ENCODE assay signal across 22 cellular contexts in genomic region chr2:204150695-204151240, GRCh38.
DNase-seq lines count a peak whose midpoint lies in the region; ATAC-seq and TF ChIP-seq lines count a peak whose summit lies in the region.
"Had no signal": no experiment of that assay in that cellular context is flagged by ENCODE, and none has a peak within 500 bp of the region (broad histone marks: within the 10 kb centered on the region; RNA-seq: fewer than 3 reads in every experiment).

No MANE protein-coding gene starts in this region.

- H3K27me3 ChIP-seq in mesendoderm (ENCODE audit: insufficient read depth, low read length, poor library complexity) = no peaks in the 10 kb centered on the region
- no peaks in the 10 kb centered on the region for H3K27me3 ChIP-seq in CD8-positive, alpha-beta T cell (ENCODE audit: insufficient read depth, low read length)

- H3K27ac Mint-ChIP-seq in brain (peak overlapping the region in 4 of 5 experiments; percentile 3 to 88 (median 56)), MCF 10A (ENCODE audit: low read depth, unreplicated experiment) (no peak overlapping the region)
- no peak overlapping the region for H3K27ac Mint-ChIP-seq in CD8-positive, alpha-beta T cell

- H4K8ac ChIP-seq in mesendoderm (ENCODE audit: low read depth, low read length) = no peak overlapping the region

- no peak overlapping the region for H2AK5ac ChIP-seq in mesendoderm (ENCODE audit: low read length)

- intact Hi-C loops in MCF 10A (cut with micrococcal nuclease) = no loop called here
- intact Hi-C loops in CD8-positive, alpha-beta T cell (cut with DNase I, micrococcal nuclease) = no loop called here

- H3K79me2 ChIP-seq in mesendoderm (ENCODE audit: control insufficient read depth, insufficient read depth, low read length) = no peaks in the 10 kb centered on the region

- no peak overlapping the region for H4K5ac ChIP-seq in mesendoderm (ENCODE audit: low read length)

- H3K4me1 ChIP-seq in mesendoderm (ENCODE audit: control insufficient read depth, low read depth, low read length) = no peaks in the 10 kb centered on the region
- H3K4me1 ChIP-seq in CD8-positive, alpha-beta T cell (ENCODE audit: insufficient read depth, low read length) = no peaks in the 10 kb centered on the region

- H3K56ac ChIP-seq in mesendoderm (ENCODE audit: low read length) = peak overlapping the region; percentile 29

- no peaks in the 10 kb centered on the region for H3K36me3 Mint-ChIP-seq in brain
- no peaks in the 10 kb centered on the region for H3K36me3 Mint-ChIP-seq in MCF 10A (ENCODE audit: insufficient read depth, unreplicated experiment)
- H3K36me3 Mint-ChIP-seq in CD8-positive, alpha-beta T cell = no peaks in the 10 kb centered on the region

- H3K9me3 ChIP-seq in CD8-positive, alpha-beta T cell (ENCODE audit: low read length) = no peaks in the 10 kb centered on the region

- no peak overlapping the region for H3K23ac ChIP-seq in mesendoderm (ENCODE audit: low read length)

- H3K4me1 Mint-ChIP-seq in brain = peaks cover 43% of the 10 kb centered on the region
- H3K4me1 Mint-ChIP-seq in MCF 10A (ENCODE audit: insufficient read depth, unreplicated experiment) = peaks cover 4% of the 10 kb centered on the region
- H3K4me1 Mint-ChIP-seq in CD8-positive, alpha-beta T cell (ENCODE audit: low read depth) = peaks cover 3% of the 10 kb centered on the region

- POLR2A ChIA-PET in MCF 10A (lab: Yijun Ruan, JAX) = no interaction called here
- POLR2A ChIA-PET in CD8-positive, alpha-beta T cell (lab: Charles Lee) = no interaction called here

- no peak for ATAC-seq in CD8-positive, alpha-beta T cell
- ATAC-seq: HCT116, HepG2 had no signal

- no peak overlapping the region for H3K27ac ChIP-seq in mesendoderm (ENCODE audit: low read depth, low read length)
- H3K27ac ChIP-seq in CD8-positive, alpha-beta T cell (ENCODE audit: low read depth, low read length) = no peak overlapping the region
- H3K27ac ChIP-seq: 22Rv1, C4-2B, SK-N-MC had no signal

- BruUV-seq in MCF 10A (replicated peaks; lab: Mats Ljungman, UMichigan) = no TSS peak

- no peaks in the 10 kb centered on the region for H3K36me3 ChIP-seq in mesendoderm (ENCODE audit: control insufficient read depth, insufficient read depth, low read length)
- H3K36me3 ChIP-seq in CD8-positive, alpha-beta T cell (ENCODE audit: insufficient read depth, low read length) = no peaks in the 10 kb centered on the region

- no peak overlapping the region for H3K4ac ChIP-seq in mesendoderm (ENCODE audit: low read depth, low read length)

- H3K9ac ChIP-seq in mesendoderm (ENCODE audit: low read length) = no peak overlapping the region

- H2BK15ac ChIP-seq in mesendoderm (replicated peaks; ENCODE audit: low read depth) = no peak overlapping the region

- CTCF ChIA-PET in MCF 10A (lab: Yijun Ruan, JAX) = no interaction called here
- CTCF ChIA-PET in CD8-positive, alpha-beta T cell (lab: Charles Lee) = interaction anchor here (0.9 kb wide), 1 partner anchor 10 kb away, joined by 5 read pairs; no protein-coding TSS in a partner anchor

- H3K4me3 Mint-ChIP-seq in brain = no peak overlapping the region
- H3K4me3 Mint-ChIP-seq in MCF 10A (ENCODE audit: unreplicated experiment) = no peak overlapping the region
- no peak overlapping the region for H3K4me3 Mint-ChIP-seq in CD8-positive, alpha-beta T cell

- no peak overlapping the region for H2BK120ac ChIP-seq in mesendoderm (ENCODE audit: low read depth, low read length)

- H3K79me1 ChIP-seq in mesendoderm (ENCODE audit: low read length) = no peaks in the 10 kb centered on the region

- H3K9me3 Mint-ChIP-seq in brain (peaks cover 0 to 10% (median 3%) of the 10 kb centered on the region in 5 experiments), MCF 10A (ENCODE audit: unreplicated experiment) (no peaks in the 10 kb centered on the region)
- no peaks in the 10 kb centered on the region for H3K9me3 Mint-ChIP-seq in CD8-positive, alpha-beta T cell

- no peak overlapping the region for H3K4me3 ChIP-seq in mesendoderm (ENCODE audit: low read length)
- no peak overlapping the region for H3K4me3 ChIP-seq in CD8-positive, alpha-beta T cell (ENCODE audit: low read depth, low read length)
- H3K4me3 ChIP-seq: SK-N-MC had no signal

- no CpG with 5 or more reads among the region's 10 CpGs for whole genome bisulfite sequencing in mesendoderm (ENCODE audit: extremely low coverage, insufficient coverage, low lambda C conversion rate)

- H2BK5ac ChIP-seq in mesendoderm (ENCODE audit: low read length) = no peak overlapping the region

- TF ChIP-seq CTCF in brain (conservative IDR thresholded peaks at IDR 0.05) = no peak
- TF ChIP-seq CTCF in MCF 10A (IDR thresholded peaks at IDR 0.05; ENCODE audit: unreplicated experiment) = no peak
- no peak for TF ChIP-seq CTCF in CD8-positive, alpha-beta T cell (IDR thresholded peaks at IDR 0.05)

- H3K27me3 Mint-ChIP-seq in brain (peaks cover 13% of the 10 kb centered on the region), MCF 10A (ENCODE audit: insufficient read depth, unreplicated experiment) (peaks cover 30% of the 10 kb centered on the region)
- H3K27me3 Mint-ChIP-seq in CD8-positive, alpha-beta T cell (ENCODE audit: low read depth) = peaks cover 15% of the 10 kb centered on the region

- H3K18ac ChIP-seq in mesendoderm (ENCODE audit: low read length) = no peak overlapping the region

- peak; percentile 24 for DNase-seq in DMS53 (lab: John Stamatoyannopoulos, UW)
- DNase-seq in DMS53 treated with DMSO at 0.1 percent for 48 hours (lab: John Stamatoyannopoulos, UW; ENCODE audit: unreplicated experiment) = no peak
- DNase-seq in NCI-H2171 treated with DMSO at 0.1 percent for 48 hours (lab: John Stamatoyannopoulos, UW) = peak; percentile 62
- DNase-seq in mesendoderm = no peak
- DNase-seq in MCF 10A (ENCODE audit: unreplicated experiment) = no peak
- DNase-seq in CD8-positive, alpha-beta T cell = no peak
- no peak for DNase-seq in HPDE6-E6E7 (ENCODE audit: extremely low spot score)
- DNase-seq: AML-193; DND-41; KBM-7; NCI-H187; NCI-H226; NCI-H524; NK-92 treated with Interleukin-12 subunit alpha and Interleukin-12 subunit beta, amount 100 ng/mL, for 24 hours; OCI-M1; Right ventricle myocardium superior had no signal

- H3K4me2 ChIP-seq in mesendoderm (ENCODE audit: low read length) = no peak overlapping the region

Comparison
In these comparisons a context has a peak if more than half of its experiments do, and no peak if none do; other contexts are left out.
1. DNase-seq: peak in DMS53 (single experiment) and NCI-H2171 treated with DMSO at 0.1 percent for 48 hours (single experiment); none in DMS53 treated with DMSO at 0.1 percent for 48 hours (single experiment), mesendoderm (single experiment), MCF 10A (single experiment), CD8-positive, alpha-beta T cell (0 of 7) and HPDE6-E6E7 (single experiment).
2. H3K27ac Mint-ChIP-seq: peak in brain (4 of 5); none in MCF 10A (single experiment) and CD8-positive, alpha-beta T cell (single experiment).